ENCODE assay signal across 9 cellular contexts in genomic region chr9:129497837-129498450, GRCh38.
DNase-seq lines count a peak whose midpoint lies in the region; ATAC-seq, FAIRE-seq and TF ChIP-seq lines count a peak whose summit lies in the region.
"Had no signal": no experiment of that assay in that cellular context is flagged by ENCODE, and none has a peak within 500 bp of the region (broad histone marks: within the 10 kb centered on the region; RNA-seq: fewer than 3 reads in every experiment).

No MANE protein-coding gene starts in this region.

- FAIRE-seq in D721Med (lab: Jason Lieb, UNC) = no peak
- FAIRE-seq: endometrium had no signal

- H3K9ac ChIP-seq in NT2/D1 (ENCODE audit: insufficient read length, low read depth) = peak overlapping the region; percentile 89

- ATAC-seq in HG02798 (IDR thresholded peaks at IDR 0.05; ENCODE audit: poor library complexity, unreplicated experiment) = no peak

- peaks cover 48% of the 10 kb centered on the region for H3K4me1 ChIP-seq in NT2/D1 (ENCODE audit: insufficient read depth, insufficient read length)
- peaks cover 68% of the 10 kb centered on the region for H3K4me1 ChIP-seq in neuron (ENCODE audit: insufficient read depth, low read length)

- no peaks in the 10 kb centered on the region for H3K9me3 ChIP-seq in NT2/D1 (ENCODE audit: insufficient read depth, low read length)
- H3K9me3 ChIP-seq in neuron (ENCODE audit: low read length) = no peaks in the 10 kb centered on the region

- H3K4me3 ChIP-seq in AG04449 (ENCODE audit: low read depth, low read length) (peak overlapping the region; percentile 78), NT2/D1 (ENCODE audit: insufficient read length, low read depth) (peak overlapping the region; percentile 73), epithelial cell of proximal tubule (ENCODE audit: low read depth, low read length) (peak overlapping the region; percentile 69), neuron (ENCODE audit: low read length) (peak overlapping the region; percentile 50)

- POLR2A ChIA-PET in AG04449 (lab: Yijun Ruan, JAX) = interaction anchor here (1.0 to 10.9 kb wide), 11 partner anchors 8 to 358 kb away, joined by 4 to 170 read pairs (median 14); partner anchors contain the start of gene IER5L

- H3K36me3 ChIP-seq in NT2/D1 (ENCODE audit: insufficient read depth, insufficient read length, low read length) (peaks cover 11% of the 10 kb centered on the region), neuron (ENCODE audit: insufficient read depth, low read length) (no peaks in the 10 kb centered on the region)

- TF ChIP-seq CTCF in AG04449 (IDR thresholded peaks at IDR 0.05; ENCODE audit: insufficient read depth, low read length, missing control alignments) (no peak), epithelial cell of proximal tubule (conservative IDR thresholded peaks at IDR 0.05; ENCODE audit: low read depth, low read length) (no peak), D721Med (IDR thresholded peaks at IDR 0.05; ENCODE audit: insufficient read depth, missing control alignments) (no peak)

- no peak for DNase-seq in AG04449 (ENCODE audit: low read depth, low spot score)
- no peak for DNase-seq in NT2/D1 (ENCODE audit: low read depth, low spot score)
- DNase-seq in epithelial cell of proximal tubule (ENCODE audit: low read depth) = no peak
- no peak for DNase-seq in D721Med (ENCODE audit: insufficient read length, low spot score)
- DNase-seq in NCI-H774 (lab: John Stamatoyannopoulos, UW) = no peak
- no peak for DNase-seq in NCI-H2196 treated with DMSO at 0.1 percent for 48 hours (lab: John Stamatoyannopoulos, UW; ENCODE audit: unreplicated experiment)

- H3K27me3 ChIP-seq in NT2/D1 (ENCODE audit: insufficient read depth, insufficient read length) (no peaks in the 10 kb centered on the region), neuron (ENCODE audit: insufficient read depth, low read length) (no peaks in the 10 kb centered on the region)

- CTCF ChIA-PET in AG04449 (lab: Yijun Ruan, JAX) = interaction anchor here (0.9 to 3.8 kb wide), 5 partner anchors 324 to 366 kb away, joined by 3 to 28 read pairs (median 7); no protein-coding TSS in a partner anchor

- H2AFZ ChIP-seq in neuron (ENCODE audit: low read depth, low read length) = no peak overlapping the region
